In the genomic region with DNA sequence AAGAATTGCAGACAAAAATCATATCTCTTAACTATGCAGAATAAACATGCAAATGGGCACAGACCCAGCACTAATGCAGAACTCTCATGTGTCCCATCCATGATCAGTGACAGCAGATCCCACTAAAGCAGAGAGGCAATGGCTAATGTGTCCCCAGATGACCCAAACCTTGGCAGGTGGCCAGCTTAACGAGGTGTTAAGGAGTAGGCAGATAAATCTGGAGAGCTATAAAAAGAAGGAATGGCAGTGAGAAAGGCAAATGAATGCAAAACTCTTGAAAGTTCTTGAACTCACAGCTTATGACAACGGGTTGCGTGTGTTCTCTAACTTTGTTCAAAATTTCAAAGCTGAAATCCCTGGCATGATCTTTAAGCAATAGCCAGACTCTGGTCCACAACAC, we compare ENCODE assay signal across 13 cellular contexts.
DNase-seq lines count a peak whose midpoint lies in the region; ATAC-seq lines count a peak whose summit lies in the region.
"Had no signal": no experiment of that assay in that cellular context is flagged by ENCODE, and none has a peak within 500 bp of the region (broad histone marks: within the 10 kb centered on the region; RNA-seq: fewer than 3 reads in every experiment).

No MANE protein-coding gene starts in this region.

- no peak overlapping the region for H3K27ac ChIP-seq in mesenchymal stem cell (ENCODE audit: low read length, poor library complexity, severe bottlenecking)
- H3K27ac ChIP-seq: lower lobe of right lung, neutrophil had no signal

- no peak overlapping the region for H2BK15ac ChIP-seq in mesenchymal stem cell (ENCODE audit: low read depth, poor library complexity, severe bottlenecking)

- H2AK5ac ChIP-seq in mesenchymal stem cell (ENCODE audit: low read length, severe bottlenecking), result no peak overlapping the region

- H3K27ac Mint-ChIP-seq in activated naive CD4-positive, alpha-beta T cell treated with anti-CD3 and anti-CD28 coated beads, Interleukin-2, amount 10 ng/mL, durations not matched to agents 7 days and 5 days, result no peak overlapping the region
- H3K27ac Mint-ChIP-seq in activated T-helper 1 cell treated with anti-CD3 and anti-CD28 coated beads, Interleukin-12 subunit alpha, Interleukin-12 subunit beta, Interleukin-2, Interleukin-4 antibody, amounts not matched to agents 30 ng/mL and 10 ng/mL and 1 ng/mL, durations not matched to agents 14 hours and 24 hours and 36 hours, result no peak overlapping the region
- H3K27ac Mint-ChIP-seq: CD4-positive, alpha-beta T cell had no signal

- no peak overlapping the region for H3K23ac ChIP-seq in mesenchymal stem cell (ENCODE audit: low read length in 2 of 2)

- CTCF ChIA-PET in activated naive CD4-positive, alpha-beta T cell treated with anti-CD3 and anti-CD28 coated beads, Interleukin-2, amount 10 ng/mL, durations not matched to agents 7 days and 5 days (lab: Charles Lee), result no interaction called here

- no peaks in the 10 kb centered on the region for H3K9me3 Mint-ChIP-seq in activated naive CD4-positive, alpha-beta T cell treated with anti-CD3 and anti-CD28 coated beads, Interleukin-2, amount 10 ng/mL, durations not matched to agents 7 days and 5 days
- H3K9me3 Mint-ChIP-seq in activated T-helper 1 cell treated with anti-CD3 and anti-CD28 coated beads, Interleukin-12 subunit alpha, Interleukin-12 subunit beta, Interleukin-2, Interleukin-4 antibody, amounts not matched to agents 30 ng/mL and 10 ng/mL and 1 ng/mL, durations not matched to agents 14 hours and 24 hours and 36 hours, result no peaks in the 10 kb centered on the region
- H3K9me3 Mint-ChIP-seq: CD4-positive, alpha-beta T cell had no signal

- no peaks in the 10 kb centered on the region for H3K4me1 ChIP-seq in mesenchymal stem cell (ENCODE audit: control insufficient read depth, insufficient read depth, low read depth, low read length)
- H3K4me1 ChIP-seq: lower lobe of right lung had no signal

- H3K18ac ChIP-seq in mesenchymal stem cell (ENCODE audit: low read depth in 1 of 2, low read length in 2 of 2), result no peak overlapping the region

- H2BK12ac ChIP-seq in mesenchymal stem cell (ENCODE audit: low read length in 2 of 2), result peak overlapping the region; percentile 8 to 24

- H3K36me3 Mint-ChIP-seq in activated naive CD4-positive, alpha-beta T cell treated with anti-CD3 and anti-CD28 coated beads, Interleukin-2, amount 10 ng/mL, durations not matched to agents 7 days and 5 days, result no peaks in the 10 kb centered on the region
- no peaks in the 10 kb centered on the region for H3K36me3 Mint-ChIP-seq in activated T-helper 1 cell treated with anti-CD3 and anti-CD28 coated beads, Interleukin-12 subunit alpha, Interleukin-12 subunit beta, Interleukin-2, Interleukin-4 antibody, amounts not matched to agents 30 ng/mL and 10 ng/mL and 1 ng/mL, durations not matched to agents 14 hours and 24 hours and 36 hours (ENCODE audit: low read depth)

- H3K4ac ChIP-seq in mesenchymal stem cell (ENCODE audit: low read depth in 1 of 2, low read length in 2 of 2), result peak overlapping the region in 1 of 2 experiments; percentile 19

- no peak overlapping the region for H2AFZ ChIP-seq in mesenchymal stem cell (ENCODE audit: low read depth, low read length)

- H3K9me3 ChIP-seq in mesenchymal stem cell (ENCODE audit: control insufficient read depth, low read length), result peaks cover 4% of the 10 kb centered on the region
- H3K9me3 ChIP-seq: lower lobe of right lung, neutrophil had no signal

- no peak overlapping the region for H2BK120ac ChIP-seq in mesenchymal stem cell (ENCODE audit: low read depth, low read length)

- H3K4me3 ChIP-seq in mesenchymal stem cell (ENCODE audit: insufficient read depth in 1 of 2, low read depth in 1 of 2, low read length in 2 of 2), result no peak overlapping the region
- H3K4me3 ChIP-seq: lower lobe of right lung had no signal

- H4K8ac ChIP-seq in mesenchymal stem cell (ENCODE audit: low read length), result no peak overlapping the region

- intact Hi-C loops in activated T-helper 1 cell treated with anti-CD3 and anti-CD28 coated beads, Interleukin-12 subunit alpha, Interleukin-12 subunit beta, Interleukin-2, Interleukin-4 antibody, amounts not matched to agents 30 ng/mL and 10 ng/mL and 1 ng/mL, durations not matched to agents 14 hours and 24 hours and 36 hours (cut with micrococcal nuclease), result no loop called here

- no peaks in the 10 kb centered on the region for H3K4me1 Mint-ChIP-seq in activated naive CD4-positive, alpha-beta T cell treated with anti-CD3 and anti-CD28 coated beads, Interleukin-2, amount 10 ng/mL, durations not matched to agents 7 days and 5 days
- H3K4me1 Mint-ChIP-seq in activated T-helper 1 cell treated with anti-CD3 and anti-CD28 coated beads, Interleukin-12 subunit alpha, Interleukin-12 subunit beta, Interleukin-2, Interleukin-4 antibody, amounts not matched to agents 30 ng/mL and 10 ng/mL and 1 ng/mL, durations not matched to agents 14 hours and 24 hours and 36 hours (ENCODE audit: low read depth), result no peaks in the 10 kb centered on the region

- H3K27me3 Mint-ChIP-seq in activated naive CD4-positive, alpha-beta T cell treated with anti-CD3 and anti-CD28 coated beads, Interleukin-2, amount 10 ng/mL, durations not matched to agents 7 days and 5 days, result no peaks in the 10 kb centered on the region
- H3K27me3 Mint-ChIP-seq in activated T-helper 1 cell treated with anti-CD3 and anti-CD28 coated beads, Interleukin-12 subunit alpha, Interleukin-12 subunit beta, Interleukin-2, Interleukin-4 antibody, amounts not matched to agents 30 ng/mL and 10 ng/mL and 1 ng/mL, durations not matched to agents 14 hours and 24 hours and 36 hours (ENCODE audit: insufficient read depth), result no peaks in the 10 kb centered on the region
- H3K27me3 Mint-ChIP-seq: CD4-positive, alpha-beta T cell had no signal

- ATAC-seq in GM19328 (IDR thresholded peaks at IDR 0.05; ENCODE audit: unreplicated experiment), result no peak
- ATAC-seq: lower lobe of right lung had no signal

- no peaks in the 10 kb centered on the region for H3K27me3 ChIP-seq in mesenchymal stem cell (ENCODE audit: control insufficient read depth in 1 of 2, insufficient read depth in 1 of 2, low read length in 2 of 2)
- H3K27me3 ChIP-seq: neutrophil had no signal

- no peaks in the 10 kb centered on the region for H3K36me3 ChIP-seq in mesenchymal stem cell (ENCODE audit: control insufficient read depth in 1 of 2, insufficient read depth in 2 of 2, low read depth in 1 of 2, low read length in 2 of 2)
- H3K36me3 ChIP-seq: lower lobe of right lung, neutrophil had no signal

- H2BK5ac ChIP-seq in mesenchymal stem cell (ENCODE audit: low read depth, low read length, poor library complexity, severe bottlenecking), result no peak overlapping the region

- H3K4me3 Mint-ChIP-seq in activated naive CD4-positive, alpha-beta T cell treated with anti-CD3 and anti-CD28 coated beads, Interleukin-2, amount 10 ng/mL, durations not matched to agents 7 days and 5 days, result no peak overlapping the region
- no peak overlapping the region for H3K4me3 Mint-ChIP-seq in activated T-helper 1 cell treated with anti-CD3 and anti-CD28 coated beads, Interleukin-12 subunit alpha, Interleukin-12 subunit beta, Interleukin-2, Interleukin-4 antibody, amounts not matched to agents 30 ng/mL and 10 ng/mL and 1 ng/mL, durations not matched to agents 14 hours and 24 hours and 36 hours
- H3K4me3 Mint-ChIP-seq: CD4-positive, alpha-beta T cell had no signal

- no peak overlapping the region for H3K9ac ChIP-seq in mesenchymal stem cell (ENCODE audit: low read length)

- WGBS in mesenchymal stem cell, result 69% methylated on average over 3 of the region's 3 CpGs

- no peak overlapping the region for H4K91ac ChIP-seq in mesenchymal stem cell (ENCODE audit: low read length)

- H3K4me2 ChIP-seq in mesenchymal stem cell (ENCODE audit: low read length, poor library complexity, severe bottlenecking), result no peak overlapping the region

- H3K79me1 ChIP-seq in mesenchymal stem cell (replicated peaks; ENCODE audit: low read length, poor library complexity, severe bottlenecking), result no peaks in the 10 kb centered on the region

- peak; percentile 54 for DNase-seq in DMS79 treated with DMSO at 0.1 percent for 48 hours (lab: John Stamatoyannopoulos, UW)
- peak; percentile 16 for DNase-seq in NCI-H187 treated with DMSO at 0.1 percent for 48 hours (lab: John Stamatoyannopoulos, UW)
- peak; percentile 23 for DNase-seq in astrocyte of the hippocampus (ENCODE audit: low read depth, low spot score)
- no peak for DNase-seq in mesenchymal stem cell
- DNase-seq in activated naive CD4-positive, alpha-beta T cell treated with anti-CD3 and anti-CD28 coated beads, Interleukin-2, amount 10 ng/mL, durations not matched to agents 7 days and 5 days, result no peak
- DNase-seq in activated T-helper 1 cell treated with anti-CD3 and anti-CD28 coated beads, Interleukin-12 subunit alpha, Interleukin-12 subunit beta, Interleukin-2, Interleukin-4 antibody, amounts not matched to agents 30 ng/mL and 10 ng/mL and 1 ng/mL, durations not matched to agents 14 hours and 24 hours and 36 hours (ENCODE audit: low spot score), result no peak
- no peak for DNase-seq in SHP77 treated with DMSO at 0.1 percent for 48 hours (lab: John Stamatoyannopoulos, UW)
- DNase-seq: activated T-cell treated with anti-CD3 and anti-CD28 coated beads for 4 hours; CD4-positive, alpha-beta T cell; lower lobe of right lung; MV-4-11 had no signal

- no peak overlapping the region for H3K14ac ChIP-seq in mesenchymal stem cell (ENCODE audit: low read length in 2 of 2)

Comparison
In these comparisons a context has a peak if more than half of its experiments do, and no peak if none do; other contexts are left out.
1. DNase-seq: peak in DMS79 treated with DMSO at 0.1 percent for 48 hours (single experiment), NCI-H187 treated with DMSO at 0.1 percent for 48 hours (single experiment) and astrocyte of the hippocampus (single experiment); none in mesenchymal stem cell (single experiment), activated naive CD4-positive, alpha-beta T cell treated with anti-CD3 and anti-CD28 coated beads, Interleukin-2, amount 10 ng/mL, durations not matched to agents 7 days and 5 days (single experiment), activated T-helper 1 cell treated with anti-CD3 and anti-CD28 coated beads, Interleukin-12 subunit alpha, Interleukin-12 subunit beta, Interleukin-2, Interleukin-4 antibody, amounts not matched to agents 30 ng/mL and 10 ng/mL and 1 ng/mL, durations not matched to agents 14 hours and 24 hours and 36 hours (single experiment) and SHP77 treated with DMSO at 0.1 percent for 48 hours (single experiment).